1 cellular context compared by ENCODE assay signal in the genomic region with DNA sequence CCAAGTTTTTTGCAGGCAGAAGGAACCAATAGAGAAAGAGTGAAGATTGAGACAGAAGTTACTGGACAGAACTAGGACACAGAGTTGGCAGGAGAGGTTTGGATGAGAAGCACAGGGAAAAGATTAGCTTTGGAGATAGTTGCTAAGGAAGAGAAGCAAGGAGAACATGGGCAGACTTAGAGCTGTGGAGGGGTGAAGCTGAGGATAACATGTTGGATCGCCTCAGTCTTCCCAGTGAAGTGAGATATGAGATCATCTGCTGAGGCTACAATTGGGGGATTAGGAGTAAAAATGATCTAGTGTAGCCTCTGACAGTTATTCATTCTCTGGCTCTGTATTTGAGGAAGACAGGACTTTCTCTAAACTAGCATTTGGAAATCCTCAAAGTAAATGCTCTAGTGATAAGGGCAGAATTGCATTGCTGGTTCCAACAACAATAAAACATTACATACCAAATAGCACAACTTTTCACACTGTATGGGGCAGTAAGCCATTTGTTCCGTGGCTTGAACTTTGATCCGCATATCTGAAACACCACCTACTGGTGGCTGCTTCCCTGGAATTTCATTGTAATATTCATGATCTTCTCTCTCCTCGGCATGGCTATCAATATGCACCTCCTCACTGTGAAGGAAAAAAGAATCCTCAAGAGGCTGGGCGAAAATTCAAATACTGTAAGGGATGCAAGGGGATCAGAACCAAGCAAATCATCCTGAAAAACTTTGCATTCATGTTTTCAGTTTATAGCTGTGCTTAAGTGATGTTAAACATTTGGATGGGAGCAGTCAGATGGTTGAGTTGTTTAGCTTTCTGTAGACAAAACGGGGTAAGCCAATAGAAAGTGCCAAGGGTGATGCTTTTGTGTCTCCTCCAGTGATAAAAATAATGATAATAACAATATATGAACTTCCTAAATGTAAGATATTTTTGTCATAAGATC.
TF ChIP-seq lines count a peak whose summit lies in the region.

No MANE protein-coding gene starts in this region.

TF ChIP-seq in HEK293, 187 proteins besides CTCF, POLR2A, EP300 and RAD21 (continued from another document):
- TF ChIP-seq, protein P1, sequence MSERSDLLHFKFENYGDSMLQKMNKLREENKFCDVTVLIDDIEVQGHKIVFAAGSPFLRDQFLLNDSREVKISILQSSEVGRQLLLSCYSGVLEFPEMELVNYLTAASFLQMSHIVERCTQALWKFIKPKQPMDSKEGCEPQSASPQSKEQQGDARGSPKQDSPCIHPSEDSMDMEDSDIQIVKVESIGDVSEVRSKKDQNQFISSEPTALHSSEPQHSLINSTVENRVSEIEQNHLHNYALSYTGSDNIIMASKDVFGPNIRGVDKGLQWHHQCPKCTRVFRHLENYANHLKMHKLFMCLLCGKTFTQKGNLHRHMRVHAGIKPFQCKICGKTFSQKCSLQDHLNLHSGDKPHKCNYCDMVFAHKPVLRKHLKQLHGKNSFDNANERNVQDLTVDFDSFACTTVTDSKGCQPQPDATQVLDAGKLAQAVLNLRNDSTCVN (tag by site-specific recombination; optimal IDR thresholded peaks at IDR 0.05): no peak
- TF ChIP-seq ZNF654 (tag by site-specific recombination; IDR thresholded peaks at IDR 0.05; ENCODE audit: low read depth): peak; percentile 58
- TF ChIP-seq, protein P2, sequence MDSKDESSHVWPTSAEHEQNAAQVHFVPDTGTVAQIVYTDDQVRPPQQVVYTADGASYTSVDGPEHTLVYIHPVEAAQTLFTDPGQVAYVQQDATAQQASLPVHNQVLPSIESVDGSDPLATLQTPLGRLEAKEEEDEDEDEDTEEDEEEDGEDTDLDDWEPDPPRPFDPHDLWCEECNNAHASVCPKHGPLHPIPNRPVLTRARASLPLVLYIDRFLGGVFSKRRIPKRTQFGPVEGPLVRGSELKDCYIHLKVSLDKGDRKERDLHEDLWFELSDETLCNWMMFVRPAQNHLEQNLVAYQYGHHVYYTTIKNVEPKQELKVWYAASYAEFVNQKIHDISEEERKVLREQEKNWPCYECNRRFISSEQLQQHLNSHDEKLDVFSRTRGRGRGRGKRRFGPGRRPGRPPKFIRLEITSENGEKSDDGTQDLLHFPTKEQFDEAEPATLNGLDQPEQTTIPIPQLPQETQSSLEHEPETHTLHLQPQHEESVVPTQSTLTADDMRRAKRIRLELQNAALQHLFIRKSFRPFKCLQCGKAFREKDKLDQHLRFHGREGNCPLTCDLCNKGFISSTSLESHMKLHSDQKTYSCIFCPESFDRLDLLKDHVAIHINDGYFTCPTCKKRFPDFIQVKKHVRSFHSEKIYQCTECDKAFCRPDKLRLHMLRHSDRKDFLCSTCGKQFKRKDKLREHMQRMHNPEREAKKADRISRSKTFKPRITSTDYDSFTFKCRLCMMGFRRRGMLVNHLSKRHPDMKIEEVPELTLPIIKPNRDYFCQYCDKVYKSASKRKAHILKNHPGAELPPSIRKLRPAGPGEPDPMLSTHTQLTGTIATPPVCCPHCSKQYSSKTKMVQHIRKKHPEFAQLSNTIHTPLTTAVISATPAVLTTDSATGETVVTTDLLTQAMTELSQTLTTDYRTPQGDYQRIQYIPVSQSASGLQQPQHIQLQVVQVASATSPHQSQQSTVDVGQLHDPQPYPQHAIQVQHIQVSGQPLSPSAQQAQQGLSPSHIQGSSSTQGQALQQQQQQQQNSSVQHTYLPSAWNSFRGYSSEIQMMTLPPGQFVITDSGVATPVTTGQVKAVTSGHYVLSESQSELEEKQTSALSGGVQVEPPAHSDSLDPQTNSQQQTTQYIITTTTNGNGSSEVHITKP (tag by site-specific recombination; IDR thresholded peaks at IDR 0.05): peak; percentile 64
- TF ChIP-seq ZNF510 (tag by site-specific recombination; IDR thresholded peaks at IDR 0.05; ENCODE audit: insufficient replicate concordance): no peak
- TF ChIP-seq ZNF311 (tag by site-specific recombination; IDR thresholded peaks at IDR 0.05; ENCODE audit: borderline replicate concordance): no peak
- TF ChIP-seq ZSCAN18 (tag by site-specific recombination; IDR thresholded peaks at IDR 0.05): no peak
- TF ChIP-seq OVOL3 (tag by site-specific recombination; IDR thresholded peaks at IDR 0.05): no peak
- no peak for TF ChIP-seq ZNF112 (tag by site-specific recombination; IDR thresholded peaks at IDR 0.05)
- TF ChIP-seq ZNF266 (tag by site-specific recombination; IDR thresholded peaks at IDR 0.05; ENCODE audit: low read depth): no peak
- TF ChIP-seq ZNF837 (tag by site-specific recombination; IDR thresholded peaks at IDR 0.05): no peak
- TF ChIP-seq HOXD13 (CRISPR knock-in tag; IDR thresholded peaks at IDR 0.05; ENCODE audit: borderline replicate concordance): no peak
- TF ChIP-seq ZNF366 (tag by site-specific recombination; conservative IDR thresholded peaks at IDR 0.05): 0 out of 2 replicates have a peak, but pooled peaks have one; percentile 14
- no peak for TF ChIP-seq ZNF549 (tag by site-specific recombination; IDR thresholded peaks at IDR 0.05)
- peak; percentile 26; the same call in 1 of the 2 replicates for TF ChIP-seq ZNF585B (tag by site-specific recombination; IDR thresholded peaks at IDR 0.05)
- peak; percentile 59; the same call in 1 of the 2 replicates for TF ChIP-seq ZNF394 (tag by site-specific recombination; IDR thresholded peaks at IDR 0.05; ENCODE audit: borderline replicate concordance)
- 0 out of 2 replicates have a peak, but pooled peaks have one; percentile 25 for TF ChIP-seq FEZF1 (tag by site-specific recombination; IDR thresholded peaks at IDR 0.05)
- TF ChIP-seq ZBTB21 (tag by site-specific recombination; IDR thresholded peaks at IDR 0.05): 0 out of 2 replicates have a peak, but pooled peaks have one; percentile 40
- TF ChIP-seq ZNF23 (tag by site-specific recombination; IDR thresholded peaks at IDR 0.05; ENCODE audit: borderline replicate concordance): no peak
- TF ChIP-seq ZNF48 (tag by site-specific recombination; IDR thresholded peaks at IDR 0.05): no peak
- no peak for TF ChIP-seq ZNF610 (tag by site-specific recombination; IDR thresholded peaks at IDR 0.05; ENCODE audit: borderline replicate concordance)
- TF ChIP-seq ZNF670 (tag by site-specific recombination; IDR thresholded peaks at IDR 0.05; ENCODE audit: low read depth): no peak
- 0 out of 2 replicates have a peak, but pooled peaks have one; percentile 10 for TF ChIP-seq ZSCAN30 (tag by site-specific recombination; IDR thresholded peaks at IDR 0.05)
- 0 out of 2 replicates have a peak, but pooled peaks have one; percentile 40 for TF ChIP-seq MZF1 (tag by site-specific recombination; IDR thresholded peaks at IDR 0.05; ENCODE audit: borderline replicate concordance)
- no peak for TF ChIP-seq PRDM6 (tag by site-specific recombination; IDR thresholded peaks at IDR 0.05)
- TF ChIP-seq ZSCAN23 (tag by site-specific recombination; IDR thresholded peaks at IDR 0.05): no peak
- no peak for TF ChIP-seq ZNF239 (tag by site-specific recombination; IDR thresholded peaks at IDR 0.05)
